ENCODE assay signal across 1 cellular context in the genomic region with DNA sequence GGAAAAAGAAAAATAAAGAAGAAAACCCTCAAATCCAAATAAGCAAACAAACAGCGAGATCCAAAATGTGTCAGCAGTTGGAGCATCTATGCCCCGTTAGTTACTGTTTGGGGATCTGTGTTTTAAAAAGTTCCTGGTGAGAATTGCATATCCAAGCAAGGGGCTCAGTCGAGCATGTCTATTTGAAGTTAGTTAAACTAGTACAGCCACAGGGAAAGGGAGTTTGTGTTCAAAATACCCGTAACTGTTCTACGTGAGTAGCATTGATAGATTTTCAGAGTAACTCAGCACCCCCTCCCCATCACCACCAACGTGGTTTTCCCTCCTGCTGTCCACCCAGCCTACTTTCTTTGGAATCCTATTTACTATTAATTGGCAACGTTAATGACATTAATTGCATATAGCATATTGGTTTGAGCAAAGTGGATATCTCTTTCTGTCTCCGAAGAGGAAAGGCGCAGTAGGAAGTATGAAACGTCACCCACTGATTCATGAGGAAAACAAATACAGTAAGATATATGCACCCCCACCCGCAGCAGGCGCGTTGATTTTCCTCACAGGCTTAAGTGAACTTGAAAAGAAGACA.
TF ChIP-seq lines count a peak whose summit lies in the region.

No MANE protein-coding gene starts in this region.

TF ChIP-seq in IMR-90, 13 proteins besides CTCF, POLR2A, EP300 and RAD21 (continued from another document):
- TF ChIP-seq, protein P1, sequence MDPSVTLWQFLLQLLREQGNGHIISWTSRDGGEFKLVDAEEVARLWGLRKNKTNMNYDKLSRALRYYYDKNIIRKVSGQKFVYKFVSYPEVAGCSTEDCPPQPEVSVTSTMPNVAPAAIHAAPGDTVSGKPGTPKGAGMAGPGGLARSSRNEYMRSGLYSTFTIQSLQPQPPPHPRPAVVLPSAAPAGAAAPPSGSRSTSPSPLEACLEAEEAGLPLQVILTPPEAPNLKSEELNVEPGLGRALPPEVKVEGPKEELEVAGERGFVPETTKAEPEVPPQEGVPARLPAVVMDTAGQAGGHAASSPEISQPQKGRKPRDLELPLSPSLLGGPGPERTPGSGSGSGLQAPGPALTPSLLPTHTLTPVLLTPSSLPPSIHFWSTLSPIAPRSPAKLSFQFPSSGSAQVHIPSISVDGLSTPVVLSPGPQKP (IDR thresholded peaks at IDR 0.05; ENCODE audit: borderline replicate concordance, low read depth, low read length) = no peak
